6 cellular contexts compared by ENCODE assay signal in genomic region chr19:13166151-13166550, GRCh38. TPM values are rescaled to one million over a fixed set of nuclear protein-coding genes. Genes with fewer than 3 reads are reported as not detected.
DNase-seq lines count a peak whose midpoint lies in the region; ATAC-seq and TF ChIP-seq lines count a peak whose summit lies in the region.
"Not testable (repeated sequence)": the region's sequence is repeated elsewhere in the genome, so short reads cannot be mapped to it uniquely, and the experiment has no call there.

No MANE protein-coding gene starts in this region.

- not testable (repeated sequence) for H3K27me3 ChIP-seq in CD8-positive, alpha-beta memory T cell (ENCODE audit: insufficient read depth, low read length, poor library complexity, severe bottlenecking); Panc1 (ENCODE audit: control insufficient read depth, insufficient read depth, low read length); suprapubic skin

- not testable (repeated sequence) for H3K27ac ChIP-seq in CD8-positive, alpha-beta memory T cell (ENCODE audit: low read depth, low read length)
- H3K27ac ChIP-seq in Panc1 (ENCODE audit: low read length) (peak overlapping the region; percentile 99), suprapubic skin (peak overlapping the region; percentile 90)

- in situ Hi-C loops in Panc1 (cut with HindIII; ENCODE audit: low pct_unique_long_range_greater_than_20kb, low sequenced_read_pairs), result not testable (repeated sequence)

- not testable (repeated sequence) for H3K36me3 Mint-ChIP-seq in CD8-positive, alpha-beta memory T cell; activated T-helper 2 cell treated with anti-CD3 and anti-CD28 coated beads, Interferon-gamma antibody, Interleukin-2, Interleukin-4, amounts not matched to agents 10 μg/mL and 5 μg/mL and 100 μg/mL, durations not matched to agents 14 hours and 24 hours and 36 hours (ENCODE audit: low read depth); natural killer cell

- intact Hi-C loops in Panc1 (cut with micrococcal nuclease; ENCODE audit: unreplicated experiment); Right ventricle myocardium inferior (cut with DNase I): not testable (repeated sequence)
- intact Hi-C loops in activated T-helper 2 cell treated with anti-CD3 and anti-CD28 coated beads, Interferon-gamma antibody, Interleukin-2, Interleukin-4, amounts not matched to agents 10 μg/mL and 5 μg/mL and 100 μg/mL, durations not matched to agents 14 hours and 24 hours and 36 hours (cut with micrococcal nuclease), result loop anchor here (2.0 to 10.0 kb wide), 2 partner anchors 15 to 1349 kb away; partner anchors contain the start of genes DNAJB1, IER2 and STX10
- intact Hi-C loops in natural killer cell (cut with micrococcal nuclease), result loop anchor here (2.0 kb wide), 1 partner anchor 15 kb away; the partner anchor contains the start of genes IER2 and STX10

- H3K27ac Mint-ChIP-seq in CD8-positive, alpha-beta memory T cell, result peak overlapping the region; percentile 10 to 99 (median 98)
- peak overlapping the region; percentile 62 for H3K27ac Mint-ChIP-seq in activated T-helper 2 cell treated with anti-CD3 and anti-CD28 coated beads, Interferon-gamma antibody, Interleukin-2, Interleukin-4, amounts not matched to agents 10 μg/mL and 5 μg/mL and 100 μg/mL, durations not matched to agents 14 hours and 24 hours and 36 hours
- H3K27ac Mint-ChIP-seq in natural killer cell, result peak overlapping the region; percentile 92 to 95

- POLR2A ChIA-PET in CD8-positive, alpha-beta memory T cell (lab: Charles Lee), result interaction anchor here (0.7 to 9.0 kb wide), 4 partner anchors 10 to 80 kb away, joined by 3 to 129 read pairs (median 26); partner anchors contain the start of genes IER2 and STX10
- POLR2A ChIA-PET in Panc1 (lab: Charles Lee), result not testable (repeated sequence)

- CTCF ChIA-PET in CD8-positive, alpha-beta memory T cell (lab: Charles Lee), result interaction anchor here (2.3 to 8.4 kb wide), 3 partner anchors 10 to 29 kb away, joined by 9 to 73 read pairs (median 44); no protein-coding TSS in a partner anchor
- CTCF ChIA-PET in Panc1 (lab: Charles Lee), result not testable (repeated sequence)

- H3K9me3 ChIP-seq in CD8-positive, alpha-beta memory T cell (ENCODE audit: low read length); Panc1 (ENCODE audit: control insufficient read depth, insufficient read depth, low read depth, low read length); suprapubic skin: not testable (repeated sequence)

- H3K4me1 ChIP-seq in CD8-positive, alpha-beta memory T cell (ENCODE audit: insufficient read depth, low read length), result peaks cover 95% of the 10 kb centered on the region
- H3K4me1 ChIP-seq in Panc1 (ENCODE audit: control insufficient read depth, insufficient read depth, low read length) (peaks cover 53% of the 10 kb centered on the region), suprapubic skin (peaks cover 94% of the 10 kb centered on the region)

- not testable (repeated sequence) for ATAC-seq in Panc1, Right ventricle myocardium inferior, natural killer cell

- TF ChIP-seq EP300 in suprapubic skin (IDR thresholded peaks at IDR 0.05), result not testable (repeated sequence)

- H3K36me3 ChIP-seq in CD8-positive, alpha-beta memory T cell (ENCODE audit: insufficient read depth, low read length); Panc1 (ENCODE audit: control insufficient read depth, insufficient read depth, low read length); suprapubic skin: not testable (repeated sequence)

- TF ChIP-seq CTCF in Panc1 (IDR thresholded peaks at IDR 0.05); natural killer cell (IDR thresholded peaks at IDR 0.05); suprapubic skin (IDR thresholded peaks at IDR 0.05): not testable (repeated sequence)

- TF ChIP-seq POLR2A in suprapubic skin (IDR thresholded peaks at IDR 0.05), result not testable (repeated sequence)

- DNase-seq in CD8-positive, alpha-beta memory T cell; Panc1 (ENCODE audit: low read depth, low spot score); activated T-helper 2 cell treated with anti-CD3 and anti-CD28 coated beads, Interferon-gamma antibody, Interleukin-2, Interleukin-4, amounts not matched to agents 10 μg/mL and 5 μg/mL and 100 μg/mL, durations not matched to agents 14 hours and 24 hours and 36 hours (ENCODE audit: low spot score); natural killer cell; suprapubic skin (ENCODE audit: low spot score in 2 of 2): not testable (repeated sequence)
- peak; percentile 6 for DNase-seq in Right ventricle myocardium inferior (ENCODE audit: missing footprints)

- H3K4me3 Mint-ChIP-seq in CD8-positive, alpha-beta memory T cell, result peak overlapping the region in 2 of 7 donors; percentile 13 to 24
- peak overlapping the region; percentile 2 for H3K4me3 Mint-ChIP-seq in activated T-helper 2 cell treated with anti-CD3 and anti-CD28 coated beads, Interferon-gamma antibody, Interleukin-2, Interleukin-4, amounts not matched to agents 10 μg/mL and 5 μg/mL and 100 μg/mL, durations not matched to agents 14 hours and 24 hours and 36 hours (ENCODE audit: low read depth)
- H3K4me3 Mint-ChIP-seq in natural killer cell, result not testable (repeated sequence)

- H3K4me3 ChIP-seq in CD8-positive, alpha-beta memory T cell (ENCODE audit: low read length); Panc1 (ENCODE audit: low read depth in 2 of 2, low read length in 2 of 2); suprapubic skin: not testable (repeated sequence)

- not testable (repeated sequence) for H3K9me3 Mint-ChIP-seq in CD8-positive, alpha-beta memory T cell; activated T-helper 2 cell treated with anti-CD3 and anti-CD28 coated beads, Interferon-gamma antibody, Interleukin-2, Interleukin-4, amounts not matched to agents 10 μg/mL and 5 μg/mL and 100 μg/mL, durations not matched to agents 14 hours and 24 hours and 36 hours; natural killer cell

- not testable (repeated sequence) for BruUV-seq in Panc1 (replicated peaks; lab: Mats Ljungman, UMichigan)

- H3K27me3 Mint-ChIP-seq in CD8-positive, alpha-beta memory T cell; activated T-helper 2 cell treated with anti-CD3 and anti-CD28 coated beads, Interferon-gamma antibody, Interleukin-2, Interleukin-4, amounts not matched to agents 10 μg/mL and 5 μg/mL and 100 μg/mL, durations not matched to agents 14 hours and 24 hours and 36 hours (ENCODE audit: low read depth); natural killer cell (ENCODE audit: low read depth in 2 of 2): not testable (repeated sequence)

- WGBS in suprapubic skin, result 94% methylated on average over 3 of the region's 3 CpGs

- H3K4me1 Mint-ChIP-seq in CD8-positive, alpha-beta memory T cell, result peaks cover 63 to 92% (median 88%) of the 10 kb centered on the region in 3 donors
- peaks cover 59% of the 10 kb centered on the region for H3K4me1 Mint-ChIP-seq in activated T-helper 2 cell treated with anti-CD3 and anti-CD28 coated beads, Interferon-gamma antibody, Interleukin-2, Interleukin-4, amounts not matched to agents 10 μg/mL and 5 μg/mL and 100 μg/mL, durations not matched to agents 14 hours and 24 hours and 36 hours (ENCODE audit: low read depth)
- peaks cover 60 to 82% of the 10 kb centered on the region in 2 donors for H3K4me1 Mint-ChIP-seq in natural killer cell

RNA-seq across cellular contexts. Expression of gene IER2, which starts 15.9 kb away (rescaled TPM):
- 100 to 1,000 TPM; 102 to 111 TPM for total RNA-seq in CD8-positive, alpha-beta memory T cell
- 277 TPM for polyA plus RNA-seq in CD8-positive, alpha-beta memory T cell
- total RNA-seq in Panc1 (2021; ENCODE audit: unreplicated experiment), result 80.4 TPM
- 81.1 TPM for polyA plus RNA-seq in Panc1 (2012; ENCODE audit: insufficient read length)
- total RNA-seq in activated T-helper 2 cell treated with anti-CD3 and anti-CD28 coated beads, Interferon-gamma antibody, Interleukin-2, Interleukin-4, amounts not matched to agents 10 μg/mL and 5 μg/mL and 100 μg/mL, durations not matched to agents 14 hours and 24 hours and 36 hours, result 140 and 143 TPM in 2 replicates
- total RNA-seq in Right ventricle myocardium inferior, result 18.8 TPM
- total RNA-seq in natural killer cell, result 1,000 to 10,000 TPM in 1 of 3 donors, 100 to 1,000 TPM in 2; 668 to 1,112 (median 949) TPM
- 100 to 1,000 TPM; 154 to 377 (median 214) TPM for total RNA-seq in suprapubic skin

RNA-seq across cellular contexts. Expression of gene STX10, which starts 16.0 kb away (rescaled TPM):
- 10 to 100 TPM; 60.9 to 63.7 TPM for total RNA-seq in CD8-positive, alpha-beta memory T cell
- 58.7 TPM for polyA plus RNA-seq in CD8-positive, alpha-beta memory T cell
- total RNA-seq in Panc1 (2021; ENCODE audit: unreplicated experiment), result 43.6 TPM
- 108 TPM for polyA plus RNA-seq in Panc1 (2012; ENCODE audit: insufficient read length)
- 68.9 and 69.1 TPM in 2 replicates for total RNA-seq in activated T-helper 2 cell treated with anti-CD3 and anti-CD28 coated beads, Interferon-gamma antibody, Interleukin-2, Interleukin-4, amounts not matched to agents 10 μg/mL and 5 μg/mL and 100 μg/mL, durations not matched to agents 14 hours and 24 hours and 36 hours
- total RNA-seq in Right ventricle myocardium inferior, result 34.5 TPM
- total RNA-seq in natural killer cell, result 10 to 100 TPM; 39.2 to 46.9 (median 42.0) TPM
- 100 to 1,000 TPM in 1 of 4 donors, 10 to 100 TPM in 3; 71.9 to 110 (median 82.2) TPM for total RNA-seq in suprapubic skin

RNA-seq across cellular contexts. Expression of gene NACC1, which starts 48.1 kb away (rescaled TPM):
- 100 to 1,000 TPM in 1 of 2 experiments, 10 to 100 TPM in 1; 89.9 to 111 TPM for total RNA-seq in CD8-positive, alpha-beta memory T cell
- polyA plus RNA-seq in CD8-positive, alpha-beta memory T cell, result 3.9 TPM
- total RNA-seq in Panc1 (2021; ENCODE audit: unreplicated experiment) (129 TPM), Right ventricle myocardium inferior (54.0 TPM), natural killer cell (10 to 100 TPM; 41.2 to 48.7 (median 43.4) TPM), suprapubic skin (10 to 100 TPM; 13.4 to 47.6 (median 35.3) TPM)
- polyA plus RNA-seq in Panc1 (2012; ENCODE audit: insufficient read length), result 97.8 TPM
- 117 and 132 TPM in 2 replicates for total RNA-seq in activated T-helper 2 cell treated with anti-CD3 and anti-CD28 coated beads, Interferon-gamma antibody, Interleukin-2, Interleukin-4, amounts not matched to agents 10 μg/mL and 5 μg/mL and 100 μg/mL, durations not matched to agents 14 hours and 24 hours and 36 hours

RNA-seq across cellular contexts. Expression of gene TRMT1, which starts 49.6 kb away (rescaled TPM):
- total RNA-seq in CD8-positive, alpha-beta memory T cell, result 100 to 1,000 TPM; 138 TPM
- 18.2 TPM for polyA plus RNA-seq in CD8-positive, alpha-beta memory T cell
- total RNA-seq in Panc1 (2021; ENCODE audit: unreplicated experiment) (52.0 TPM), Right ventricle myocardium inferior (21.1 TPM), natural killer cell (10 to 100 TPM; 33.8 to 48.5 (median 42.2) TPM), suprapubic skin (10 to 100 TPM; 35.1 to 46.2 (median 40.6) TPM)
- 41.4 TPM for polyA plus RNA-seq in Panc1 (2012; ENCODE audit: insufficient read length)
- 112 and 116 TPM in 2 replicates for total RNA-seq in activated T-helper 2 cell treated with anti-CD3 and anti-CD28 coated beads, Interferon-gamma antibody, Interleukin-2, Interleukin-4, amounts not matched to agents 10 μg/mL and 5 μg/mL and 100 μg/mL, durations not matched to agents 14 hours and 24 hours and 36 hours
